ENCODE assay signal across 10 cellular contexts in genomic region chr1:9628541-9629444, GRCh38. TPM values are rescaled to one million over a fixed set of nuclear protein-coding genes. Genes with fewer than 3 reads are reported as not detected.
A peak's percentile ranks its signal among the peaks of the same experiment; 100 is the strongest.
DNase-seq lines count a peak whose midpoint lies in the region; ATAC-seq, FAIRE-seq and TF ChIP-seq lines count a peak whose summit lies in the region.
"Had no signal": no experiment of that assay in that cellular context is flagged by ENCODE, and none has a peak within 500 bp of the region (broad histone marks: within the 10 kb centered on the region; RNA-seq: fewer than 3 reads in every experiment).

No MANE protein-coding gene starts in this region.

- H3K27ac ChIP-seq in SK-N-SH (ENCODE audit: low read depth in 2 of 2, low read length in 1 of 2) (no peak overlapping the region), GM23338 (ENCODE audit: low read depth) (no peak overlapping the region)
- H3K27ac ChIP-seq: SK-N-MC had no signal

- 0 out of 3 replicates have a peak, but pooled peaks cover 2% of the 10 kb centered on the region for H3K9me3 Mint-ChIP-seq in GM23338

- H3K4me1 Mint-ChIP-seq in GM23338 = peaks cover 9% of the 10 kb centered on the region; the same call in 2 of the 3 replicates

- H4K20me1 ChIP-seq in SK-N-SH (ENCODE audit: insufficient read depth) (no peaks in the 10 kb centered on the region), GM23338 (replicated peaks; ENCODE audit: insufficient read depth) (no peaks in the 10 kb centered on the region)

- H3K27me3 ChIP-seq in SK-N-SH (ENCODE audit: insufficient read depth) (no peaks in the 10 kb centered on the region), GM23338 (ENCODE audit: insufficient read depth) (peaks cover 4% of the 10 kb centered on the region; the same call in 1 of the 2 replicates)

- H3F3A ChIP-seq in SK-N-SH (replicated peaks; ENCODE audit: insufficient read depth) (no peaks in the 10 kb centered on the region), GM23338 (replicated peaks; ENCODE audit: low read depth) (no peaks in the 10 kb centered on the region)

- no peak overlapping the region for H3K9ac ChIP-seq in SK-N-SH

- no peaks in the 10 kb centered on the region for H3K9me3 ChIP-seq in SK-N-SH

- ATAC-seq in GM23338 (no peak), HG03039 (IDR thresholded peaks at IDR 0.05; ENCODE audit: unreplicated experiment) (no peak)

- H3K36me3 Mint-ChIP-seq in GM23338 (ENCODE audit: low read depth) = no peaks in the 10 kb centered on the region; the same call in 2 of the 3 replicates

- H3K79me2 ChIP-seq in SK-N-SH (ENCODE audit: insufficient read depth) = no peaks in the 10 kb centered on the region
- H3K79me2 ChIP-seq in GM23338 (replicated peaks; ENCODE audit: insufficient read depth) = no peaks in the 10 kb centered on the region

- POLR2A ChIA-PET in SK-N-SH (lab: Yijun Ruan, JAX) = no interaction called here

- no peak overlapping the region for H3K27ac Mint-ChIP-seq in GM23338

- H3K36me3 ChIP-seq in SK-N-SH (replicated peaks in 1 of 2; ENCODE audit: control insufficient read depth in 1 of 2, insufficient read depth in 2 of 2, low read length in 1 of 2) (no peaks in the 10 kb centered on the region), GM23338 (ENCODE audit: insufficient read depth) (no peaks in the 10 kb centered on the region)

- peaks cover 23% of the 10 kb centered on the region for H3K27me3 Mint-ChIP-seq in GM23338 (ENCODE audit: insufficient read depth, low read depth, poor library complexity)

- TF ChIP-seq EP300 in SK-N-SH (IDR thresholded peaks at IDR 0.05; ENCODE audit: borderline replicate concordance in 1 of 2, low read depth in 1 of 2, low read length in 1 of 2) = no peak

- DNase-seq in GM12891 (ENCODE audit: insufficient read length, low spot score) (no peak), T-helper 1 cell (peak in 4 of 5 donors; percentile 42 to 87 (median 51)), SK-N-SH (no peak), GM23338 (ENCODE audit: low spot score) (no peak), HPDE6-E6E7 (ENCODE audit: extremely low spot score) (no peak)
- peak; percentile 68 for DNase-seq in activated naive CD4-positive, alpha-beta T cell treated with Interleukin-2 at 50 U/mL for 16 hours
- DNase-seq in stimulated activated CD4-positive, alpha-beta T cell treated with anti-CD3 and anti-CD28 coated beads, Interleukin-2, amount 100 ng/mL, for 24 hours = peak; percentile 67 to 75
- DNase-seq: occipital lobe had no signal

- H2AFZ ChIP-seq in SK-N-SH (ENCODE audit: low read depth) (no peak overlapping the region), GM23338 (no peak overlapping the region; the same call in 1 of the 2 replicates)

- 94% methylated on average over 12 of the region's 23 CpGs for WGBS in SK-N-SH (ENCODE audit: low lambda C conversion rate)

- H3K4me2 ChIP-seq in SK-N-SH (no peak overlapping the region), GM23338 (no peak overlapping the region)

- peak; percentile 60 for TF ChIP-seq POLR2A in GM12891 (IDR thresholded peaks at IDR 0.05; ENCODE audit: low read depth, low read length)

- no peak for FAIRE-seq in GM12891 (lab: Jason Lieb, UNC)

- TF ChIP-seq CTCF in SK-N-SH (IDR thresholded peaks at IDR 0.05) = no peak
- TF ChIP-seq CTCF in GM23338 (conservative IDR thresholded peaks at IDR 0.05; ENCODE audit: low read depth in 2 of 2) = no peak

- no peak overlapping the region for H3K4me3 Mint-ChIP-seq in GM23338

- CTCF ChIA-PET in SK-N-SH (lab: Yijun Ruan, JAX) = interaction anchor here (0.9 to 4.2 kb wide), 9 partner anchors 13 to 246 kb away, joined by 3 to 74 read pairs (median 6); no protein-coding TSS in a partner anchor

- H3K4me3 ChIP-seq in SK-N-SH (ENCODE audit: low read depth in 2 of 2, low read length in 1 of 2) (no peak overlapping the region), GM23338 (no peak overlapping the region)
- H3K4me3 ChIP-seq: SK-N-MC had no signal

- no peak for TF ChIP-seq RAD21 in SK-N-SH (IDR thresholded peaks at IDR 0.05; ENCODE audit: low read length)

- no peaks in the 10 kb centered on the region; a peak in 1 of 4 replicates for H3K4me1 ChIP-seq in SK-N-SH (ENCODE audit: control insufficient read depth in 1 of 2, insufficient read depth in 2 of 2, low read depth in 1 of 2, low read length in 1 of 2)
- H3K4me1 ChIP-seq in GM23338 (ENCODE audit: insufficient read depth) = no peaks in the 10 kb centered on the region

- H3K9me2 ChIP-seq in SK-N-SH (no peaks in the 10 kb centered on the region), GM23338 (ENCODE audit: insufficient read depth) (no peaks in the 10 kb centered on the region)

TF ChIP-seq in GM12891, 5 proteins besides CTCF, POLR2A, EP300 and RAD21:
- TF ChIP-seq PAX5 (IDR thresholded peaks at IDR 0.05; ENCODE audit: insufficient read depth, low read length, severe bottlenecking) (no peak), TAF1 (IDR thresholded peaks at IDR 0.05; ENCODE audit: low read depth, low read length) (peak; percentile 77), POU2F2 (IDR thresholded peaks at IDR 0.05; ENCODE audit: low read depth, low read length) (peak; percentile 29; the same call in 1 of the 2 replicates), POLR2AphosphoS5 (IDR thresholded peaks at IDR 0.05; ENCODE audit: low read depth, low read length) (peak; percentile 80)

TF ChIP-seq in SK-N-SH, 30 proteins besides CTCF, POLR2A, EP300 and RAD21 (continues in another document):
- TF ChIP-seq MEF2A (IDR thresholded peaks at IDR 0.05; ENCODE audit: borderline replicate concordance, low read depth) (no peak), RCOR1 (IDR thresholded peaks at IDR 0.05; ENCODE audit: low read length) (no peak), IRF3 (IDR thresholded peaks at IDR 0.05; ENCODE audit: low read depth, low read length) (no peak), FOXM1 (IDR thresholded peaks at IDR 0.05; ENCODE audit: low read depth) (no peak), JUND (IDR thresholded peaks at IDR 0.05) (no peak), TCF12 (IDR thresholded peaks at IDR 0.05) (no peak), GATA2 (CRISPR knock-in tag; IDR thresholded peaks at IDR 0.05) (no peak), MXI1 (IDR thresholded peaks at IDR 0.05; ENCODE audit: low read depth, low read length) (no peak), USF1 (IDR thresholded peaks at IDR 0.05; ENCODE audit: borderline replicate concordance, low read depth) (no peak), RXRA (IDR thresholded peaks at IDR 0.05; ENCODE audit: borderline replicate concordance, low read depth) (no peak)

TF ChIP-seq in GM23338, 12 proteins besides CTCF, POLR2A, EP300 and RAD21:
- TF ChIP-seq REST (IDR thresholded peaks at IDR 0.05; ENCODE audit: unreplicated experiment) = no peak
- TF ChIP-seq CREB1 (CRISPR knock-in tag; IDR thresholded peaks at IDR 0.05; ENCODE audit: low read depth) = no peak
- TF ChIP-seq ETS1 (IDR thresholded peaks at IDR 0.05) = no peak
- TF ChIP-seq NANOG (IDR thresholded peaks at IDR 0.05; ENCODE audit: borderline replicate concordance) = no peak
- TF ChIP-seq ZNF331 (CRISPR knock-in tag; IDR thresholded peaks at IDR 0.05; ENCODE audit: low read depth) = no peak
- TF ChIP-seq STAT1 (IDR thresholded peaks at IDR 0.05; ENCODE audit: unreplicated experiment) = no peak

RNA-seq across cellular contexts. Expression of gene PIK3CD, which starts 22.7 kb away (rescaled TPM):
- 55.7 TPM for polyA plus RNA-seq in GM12891 (2012; ENCODE audit: low read depth, missing spikeins)
- polyA plus RNA-seq in SK-N-SH (2012; rRNA removed) (5.5 and 6.0 TPM in 2 replicates), GM23338 (2016; fragmentation: Nextera tagmentation; extraction: Ambion mirVana) (6.6 and 7.8 TPM in 2 replicates)
- 2.7 and 3.9 TPM in 2 replicates for polyA plus RNA-seq in SK-N-SH (2012; cell fraction: cytosol; rRNA removed)
- polyA plus RNA-seq in SK-N-SH (2012; cell fraction: nucleus; rRNA removed) = 12.9 and 13.6 TPM in 2 replicates
- 16.8 and 32.1 TPM in 2 replicates for total RNA-seq in GM23338 (2014; rRNA removed; shearing (Covaris generic))

RNA-seq across cellular contexts. Expression of gene TMEM201, which starts 40.1 kb away (rescaled TPM):
- polyA plus RNA-seq in GM12891 (2012; ENCODE audit: low read depth, missing spikeins) = 7.1 TPM
- polyA plus RNA-seq in SK-N-SH (2012; rRNA removed) (3.0 and 8.2 TPM in 2 replicates), GM23338 (2016; fragmentation: Nextera tagmentation; extraction: Ambion mirVana) (11.6 and 11.8 TPM in 2 replicates)
- 2.7 and 5.1 TPM in 2 replicates for polyA plus RNA-seq in SK-N-SH (2012; cell fraction: cytosol; rRNA removed)
- 17.3 and 19.4 TPM in 2 replicates for polyA plus RNA-seq in SK-N-SH (2012; cell fraction: nucleus; rRNA removed)
- total RNA-seq in GM23338 (2014; rRNA removed; shearing (Covaris generic)) = 24.5 and 27.2 TPM in 2 replicates

Comparison
In these comparisons a context has a peak if more than half of its experiments do, and no peak if none do; other contexts are left out.
1. DNase-seq: peak in T-helper 1 cell (4 of 5), activated naive CD4-positive, alpha-beta T cell treated with Interleukin-2 at 50 U/mL for 16 hours (single experiment) and stimulated activated CD4-positive, alpha-beta T cell treated with anti-CD3 and anti-CD28 coated beads, Interleukin-2, amount 100 ng/mL, for 24 hours (2 of 2); none in GM12891 (single experiment), SK-N-SH (single experiment), GM23338 (single experiment) and HPDE6-E6E7 (single experiment).